Comparison of ENCODE assay signal across 11 cellular contexts in genomic region chr1:15384301-15384901, GRCh38. TPM values are rescaled to one million over a fixed set of nuclear protein-coding genes. Genes with fewer than 3 reads are reported as not detected.
DNase-seq lines count a peak whose midpoint lies in the region; ATAC-seq, FAIRE-seq and TF ChIP-seq lines count a peak whose summit lies in the region.
"Had no signal": no experiment of that assay in that cellular context is flagged by ENCODE, and none has a peak within 500 bp of the region (broad histone marks: within the 10 kb centered on the region; RNA-seq: fewer than 3 reads in every experiment).

No MANE protein-coding gene starts in this region.

- H3K9me3 Mint-ChIP-seq in CD14-positive monocyte (peaks cover 0 to 1% (median 0%) of the 10 kb centered on the region in 7 donors), WTC11 (no peaks in the 10 kb centered on the region), immature natural killer cell (peaks cover 0 to 4% (median 0%) of the 10 kb centered on the region in 6 donors)
- no peaks in the 10 kb centered on the region for H3K9me3 Mint-ChIP-seq in stimulated activated naive CD8-positive, alpha-beta T cell treated with anti-CD3 and anti-CD28 coated beads, Interleukin-15, amount 100 ng/mL, for 72 hours

- H3K36me3 Mint-ChIP-seq in CD14-positive monocyte (no peaks in the 10 kb centered on the region), WTC11 (no peaks in the 10 kb centered on the region), immature natural killer cell (peaks cover 0 to 3% (median 0%) of the 10 kb centered on the region in 3 donors)

- POLR2A ChIA-PET in WTC11 (lab: Charles Lee): no interaction called here

- no peak for FAIRE-seq in small intestine (lab: Jason Lieb, UNC)
- FAIRE-seq: urothelium cell line had no signal

- 84 to 87% methylated on average over 19 to 20 of the region's 20 CpGs for WGBS in GM23248 (ENCODE audit: low coverage in 1 of 2, low lambda C conversion rate in 2 of 2, missing lambda C conversion rate in 2 of 2), 2 experiments
- WGBS in small intestine, 3 donors: 32 to 54% (median 37%) methylated on average over 20 of the region's 20 CpGs

- ATAC-seq in GM21717 (IDR thresholded peaks at IDR 0.05; ENCODE audit: unreplicated experiment) (peak; percentile 68), WTC11 (peak; percentile 80)
- ATAC-seq in stimulated activated naive CD8-positive, alpha-beta T cell treated with anti-CD3 and anti-CD28 coated beads, Interleukin-15, amount 100 ng/mL, for 72 hours: no peak

- no peaks in the 10 kb centered on the region for H3F3A ChIP-seq in GM23248 (ENCODE audit: insufficient read depth)

- H2AFZ ChIP-seq in GM23248: no peak overlapping the region

- in situ Hi-C loops in GM23248 (cut with MboI): no loop called here

- peak overlapping the region in 5 of 7 donors; percentile 10 to 59 (median 40) for H3K27ac Mint-ChIP-seq in CD14-positive monocyte
- peak overlapping the region; percentile 84 for H3K27ac Mint-ChIP-seq in WTC11
- peak overlapping the region; percentile 82 to 97 (median 95) for H3K27ac Mint-ChIP-seq in immature natural killer cell
- H3K27ac Mint-ChIP-seq in stimulated activated naive CD8-positive, alpha-beta T cell treated with anti-CD3 and anti-CD28 coated beads, Interleukin-15, amount 100 ng/mL, for 72 hours: no peak overlapping the region

- TF ChIP-seq CTCF in CD14-positive monocyte (IDR thresholded peaks at IDR 0.05) (no peak), WTC11 (IDR thresholded peaks at IDR 0.05) (no peak)

- H3K4me3 Mint-ChIP-seq in CD14-positive monocyte (peak overlapping the region; percentile 75 to 83), WTC11 (peak overlapping the region; percentile 65), immature natural killer cell (peak overlapping the region; percentile 89 to 95 (median 91))
- peak overlapping the region in 1 of 2 donors; percentile 54 for H3K4me3 Mint-ChIP-seq in stimulated activated naive CD8-positive, alpha-beta T cell treated with anti-CD3 and anti-CD28 coated beads, Interleukin-15, amount 100 ng/mL, for 72 hours

- no peaks in the 10 kb centered on the region for H3K9me2 ChIP-seq in GM23248 (ENCODE audit: insufficient read depth)

- H3K9me3 ChIP-seq in GM23248 (ENCODE audit: low read depth) (no peaks in the 10 kb centered on the region), small intestine (ENCODE audit: control insufficient read depth, low read depth) (no peaks in the 10 kb centered on the region)
- H3K9me3 ChIP-seq: right lobe of liver had no signal

- intact Hi-C loops in CD14-positive monocyte (cut with micrococcal nuclease): no loop called here

- peaks cover 26% of the 10 kb centered on the region for H3K4me1 Mint-ChIP-seq in CD14-positive monocyte
- H3K4me1 Mint-ChIP-seq in WTC11: peaks cover 67% of the 10 kb centered on the region
- peaks cover 40 to 43% of the 10 kb centered on the region in 2 donors for H3K4me1 Mint-ChIP-seq in immature natural killer cell
- peaks cover 32% of the 10 kb centered on the region for H3K4me1 Mint-ChIP-seq in stimulated activated naive CD8-positive, alpha-beta T cell treated with anti-CD3 and anti-CD28 coated beads, Interleukin-15, amount 100 ng/mL, for 72 hours

- H3K27me3 ChIP-seq in GM23248 (replicated peaks; ENCODE audit: insufficient read depth) (no peaks in the 10 kb centered on the region), small intestine (ENCODE audit: control insufficient read depth in 2 of 2, insufficient read depth in 2 of 2, low read length in 2 of 2) (no peaks in the 10 kb centered on the region)
- H3K27me3 ChIP-seq: right lobe of liver had no signal

- H3K4me3 ChIP-seq in GM23248: no peak overlapping the region
- no peak overlapping the region for H3K4me3 ChIP-seq in small intestine (ENCODE audit: low read depth in 1 of 2, low read length in 2 of 2)
- H3K4me3 ChIP-seq: right lobe of liver had no signal

- H3K4me2 ChIP-seq in GM23248 (ENCODE audit: unreplicated experiment): no peak overlapping the region

- H4K20me1 ChIP-seq in GM23248 (ENCODE audit: insufficient read depth): no peaks in the 10 kb centered on the region

- CTCF ChIA-PET in WTC11 (lab: Charles Lee): interaction anchor here (0.9 to 3.4 kb wide), 4 partner anchors 25 to 272 kb away, joined by 3 to 26 read pairs (median 4); partner anchors contain the start of gene EFHD2

- no peak overlapping the region for H3K9ac ChIP-seq in GM23248

- no peaks in the 10 kb centered on the region for H3K36me3 ChIP-seq in GM23248 (ENCODE audit: low read depth)
- H3K36me3 ChIP-seq in small intestine (ENCODE audit: control insufficient read depth in 2 of 2, insufficient read depth in 2 of 2, low read length in 2 of 2): no peaks in the 10 kb centered on the region
- H3K36me3 ChIP-seq: right lobe of liver had no signal

- peak; percentile 56 for DNase-seq in CD14-positive monocyte (ENCODE audit: low spot score)
- peak; percentile 82 for DNase-seq in WTC11 (ENCODE audit: low spot score)
- peak; percentile 54 to 62 (median 59) for DNase-seq in immature natural killer cell
- DNase-seq in stimulated activated naive CD8-positive, alpha-beta T cell treated with anti-CD3 and anti-CD28 coated beads, Interleukin-15, amount 100 ng/mL, for 72 hours: no peak
- DNase-seq in GM23248: no peak
- DNase-seq in NCI-H1930 (lab: John Stamatoyannopoulos, UW): no peak
- no peak for DNase-seq in small intestine
- DNase-seq: DMS79 treated with DMSO at 0.1 percent for 48 hours, right lobe of liver had no signal

- H3K27me3 Mint-ChIP-seq in CD14-positive monocyte (ENCODE audit: low read depth in 3 of 3): peaks cover 21 to 40% (median 25%) of the 10 kb centered on the region in 3 donors
- peaks cover 95% of the 10 kb centered on the region for H3K27me3 Mint-ChIP-seq in WTC11 (ENCODE audit: low read depth)
- peaks cover 0 to 2% (median 0%) of the 10 kb centered on the region in 3 donors for H3K27me3 Mint-ChIP-seq in immature natural killer cell (ENCODE audit: low read depth in 3 of 3)
- H3K27me3 Mint-ChIP-seq in stimulated activated naive CD8-positive, alpha-beta T cell treated with anti-CD3 and anti-CD28 coated beads, Interleukin-15, amount 100 ng/mL, for 72 hours: peaks cover 66% of the 10 kb centered on the region

- H3K27ac ChIP-seq in GM23248: no peak overlapping the region
- no peak overlapping the region for H3K27ac ChIP-seq in small intestine (ENCODE audit: low read depth in 1 of 2, low read length in 1 of 2)
- H3K27ac ChIP-seq: right lobe of liver had no signal

- H3K4me1 ChIP-seq in GM23248 (ENCODE audit: insufficient read depth) (peaks cover 9% of the 10 kb centered on the region; the same call in 1 of the 2 replicates), small intestine (ENCODE audit: control insufficient read depth in 2 of 2, insufficient read depth in 1 of 2, low read depth in 1 of 2, low read length in 1 of 2) (no peaks in the 10 kb centered on the region)
- H3K4me1 ChIP-seq: right lobe of liver had no signal

- no peaks in the 10 kb centered on the region for H3K79me2 ChIP-seq in GM23248 (ENCODE audit: insufficient read depth)

TF ChIP-seq in WTC11, 78 proteins besides CTCF, POLR2A, EP300 and RAD21 (continues in another document):
- no peak for TF ChIP-seq ELF4 (CRISPR knock-in tag; IDR thresholded peaks at IDR 0.05; ENCODE audit: low read depth)
- TF ChIP-seq CREB1 (CRISPR knock-in tag; IDR thresholded peaks at IDR 0.05): peak; percentile 50; the same call in 1 of the 2 replicates
- peak; percentile 74; the same call in 1 of the 2 replicates for TF ChIP-seq CREM (CRISPR knock-in tag; IDR thresholded peaks at IDR 0.05)
- TF ChIP-seq ZNF121 (CRISPR knock-in tag; IDR thresholded peaks at IDR 0.05): peak; percentile 86
- 0 out of 2 replicates have a peak, but pooled peaks have one; percentile 59 for TF ChIP-seq ETV6 (CRISPR knock-in tag; IDR thresholded peaks at IDR 0.05)
- TF ChIP-seq FOXK1 (CRISPR knock-in tag; IDR thresholded peaks at IDR 0.05): peak; percentile 33; the same call in 1 of the 2 replicates
- TF ChIP-seq ESRRA (CRISPR knock-in tag; IDR thresholded peaks at IDR 0.05; ENCODE audit: borderline replicate concordance): no peak
- TF ChIP-seq ZNF317 (CRISPR knock-in tag; IDR thresholded peaks at IDR 0.05; ENCODE audit: borderline replicate concordance, low read depth): no peak
- no peak for TF ChIP-seq GRHL2 (CRISPR knock-in tag; IDR thresholded peaks at IDR 0.05; ENCODE audit: insufficient replicate concordance, severe bottlenecking)
- TF ChIP-seq ZNF138 (CRISPR knock-in tag; conservative IDR thresholded peaks at IDR 0.05): 0 out of 2 replicates have a peak, but pooled peaks have one; percentile 37
- no peak; the same call in 1 of the 2 replicates for TF ChIP-seq ZBTB21 (CRISPR knock-in tag; IDR thresholded peaks at IDR 0.05; ENCODE audit: borderline replicate concordance)
- TF ChIP-seq SOX15 (CRISPR knock-in tag; IDR thresholded peaks at IDR 0.05): no peak
- TF ChIP-seq, protein P1, sequence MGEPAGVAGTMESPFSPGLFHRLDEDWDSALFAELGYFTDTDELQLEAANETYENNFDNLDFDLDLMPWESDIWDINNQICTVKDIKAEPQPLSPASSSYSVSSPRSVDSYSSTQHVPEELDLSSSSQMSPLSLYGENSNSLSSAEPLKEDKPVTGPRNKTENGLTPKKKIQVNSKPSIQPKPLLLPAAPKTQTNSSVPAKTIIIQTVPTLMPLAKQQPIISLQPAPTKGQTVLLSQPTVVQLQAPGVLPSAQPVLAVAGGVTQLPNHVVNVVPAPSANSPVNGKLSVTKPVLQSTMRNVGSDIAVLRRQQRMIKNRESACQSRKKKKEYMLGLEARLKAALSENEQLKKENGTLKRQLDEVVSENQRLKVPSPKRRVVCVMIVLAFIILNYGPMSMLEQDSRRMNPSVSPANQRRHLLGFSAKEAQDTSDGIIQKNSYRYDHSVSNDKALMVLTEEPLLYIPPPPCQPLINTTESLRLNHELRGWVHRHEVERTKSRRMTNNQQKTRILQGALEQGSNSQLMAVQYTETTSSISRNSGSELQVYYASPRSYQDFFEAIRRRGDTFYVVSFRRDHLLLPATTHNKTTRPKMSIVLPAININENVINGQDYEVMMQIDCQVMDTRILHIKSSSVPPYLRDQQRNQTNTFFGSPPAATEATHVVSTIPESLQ (CRISPR knock-in tag; IDR thresholded peaks at IDR 0.05): no peak

RNA-seq across cellular contexts. Expression of gene EFHD2, which starts 25.3 kb away (rescaled TPM):
- polyA plus RNA-seq in CD14-positive monocyte (100 to 1,000 TPM; 323 to 329 TPM), immature natural killer cell (1,000 to 10,000 TPM in 1 of 3 donors, 100 to 1,000 TPM in 2; 686 to 1,063 (median 771) TPM), GM23248 (2016; fragmentation: Nextera tagmentation; extraction: Ambion mirVana) (53.1 and 56.1 TPM in 2 replicates), small intestine (100 to 1,000 TPM; 147 to 149 (median 149) TPM)
- total RNA-seq in WTC11 (2021): 19.5 to 23.8 TPM (median 21.9 TPM) in 3 replicates
- total RNA-seq in GM23248 (2014; rRNA removed; shearing (Covaris generic)): 49.9 and 56.3 TPM in 2 replicates

RNA-seq across cellular contexts. Expression of gene CTRC, which starts 53.8 kb away (rescaled TPM):
- not detected for polyA plus RNA-seq in CD14-positive monocyte
- total RNA-seq in WTC11 (2021): 1.6 to 2.2 TPM (median 2.2 TPM) in 3 replicates
- polyA plus RNA-seq in immature natural killer cell: not detected
- not detected in 2 replicates for total RNA-seq in GM23248 (2014; rRNA removed; shearing (Covaris generic))
- polyA plus RNA-seq in GM23248 (2016; fragmentation: Nextera tagmentation; extraction: Ambion mirVana): not detected in 2 replicates
- polyA plus RNA-seq in small intestine: 1 to 10 TPM in 2 of 3 donors, under 1 TPM in 1; 0.21 to 6.9 (median 3.8) TPM
- total RNA-seq: right lobe of liver had no signal

Comparison
In these comparisons a context has a peak if more than half of its experiments do, and no peak if none do; other contexts are left out.
1. DNase-seq: peak in CD14-positive monocyte (single experiment), WTC11 (single experiment) and immature natural killer cell (3 of 3); none in stimulated activated naive CD8-positive, alpha-beta T cell treated with anti-CD3 and anti-CD28 coated beads, Interleukin-15, amount 100 ng/mL, for 72 hours (0 of 2), GM23248 (single experiment), NCI-H1930 (0 of 2) and small intestine (single experiment).
2. H3K27ac Mint-ChIP-seq: peak in CD14-positive monocyte (5 of 7), WTC11 (single experiment) and immature natural killer cell (6 of 6); none in stimulated activated naive CD8-positive, alpha-beta T cell treated with anti-CD3 and anti-CD28 coated beads, Interleukin-15, amount 100 ng/mL, for 72 hours (0 of 2).